8 cellular contexts compared by ENCODE assay signal in the genomic region with DNA sequence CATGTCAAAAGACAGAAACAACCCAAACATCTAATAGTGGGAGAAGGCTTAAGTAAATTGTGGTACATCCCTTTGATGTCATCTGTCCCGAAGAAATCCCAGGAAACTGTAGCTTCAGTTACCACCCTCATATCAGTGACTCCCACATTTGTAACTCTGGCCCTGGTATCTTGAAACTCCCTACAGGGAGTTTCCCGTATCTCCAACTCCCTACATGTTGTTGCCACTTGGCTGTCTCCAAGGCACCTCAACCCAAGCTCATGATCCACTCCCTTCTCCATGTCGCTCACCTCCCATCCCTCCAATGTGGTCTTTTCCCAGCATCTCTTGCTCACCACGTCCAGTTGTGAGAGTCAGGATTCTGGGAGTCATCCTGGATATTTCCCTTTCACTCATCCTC.
"Had no signal": no experiment of that assay in that cellular context is flagged by ENCODE, and none has a peak within 500 bp of the region (broad histone marks: within the 10 kb centered on the region; RNA-seq: fewer than 3 reads in every experiment).

No MANE protein-coding gene starts in this region.

- H3K4me1 ChIP-seq: HAP-1 had no signal

- FAIRE-seq: HTR-8/SVneo, K562 had no signal

- DNase-seq: H7, IMR-90, KG1 had no signal

- H3K9me3 Mint-ChIP-seq: GM23338 had no signal

- H3K36me3 ChIP-seq: HAP-1 had no signal

- H3K9me3 ChIP-seq: HAP-1 had no signal

- H3K4me3 ChIP-seq: GM23338, HAP-1, K562 had no signal

- ATAC-seq: GM23338, HCT116, K562 had no signal

- H3K4me3 Mint-ChIP-seq: GM23338 had no signal

- H3K27ac Mint-ChIP-seq: GM23338 had no signal
